In the genomic region with DNA sequence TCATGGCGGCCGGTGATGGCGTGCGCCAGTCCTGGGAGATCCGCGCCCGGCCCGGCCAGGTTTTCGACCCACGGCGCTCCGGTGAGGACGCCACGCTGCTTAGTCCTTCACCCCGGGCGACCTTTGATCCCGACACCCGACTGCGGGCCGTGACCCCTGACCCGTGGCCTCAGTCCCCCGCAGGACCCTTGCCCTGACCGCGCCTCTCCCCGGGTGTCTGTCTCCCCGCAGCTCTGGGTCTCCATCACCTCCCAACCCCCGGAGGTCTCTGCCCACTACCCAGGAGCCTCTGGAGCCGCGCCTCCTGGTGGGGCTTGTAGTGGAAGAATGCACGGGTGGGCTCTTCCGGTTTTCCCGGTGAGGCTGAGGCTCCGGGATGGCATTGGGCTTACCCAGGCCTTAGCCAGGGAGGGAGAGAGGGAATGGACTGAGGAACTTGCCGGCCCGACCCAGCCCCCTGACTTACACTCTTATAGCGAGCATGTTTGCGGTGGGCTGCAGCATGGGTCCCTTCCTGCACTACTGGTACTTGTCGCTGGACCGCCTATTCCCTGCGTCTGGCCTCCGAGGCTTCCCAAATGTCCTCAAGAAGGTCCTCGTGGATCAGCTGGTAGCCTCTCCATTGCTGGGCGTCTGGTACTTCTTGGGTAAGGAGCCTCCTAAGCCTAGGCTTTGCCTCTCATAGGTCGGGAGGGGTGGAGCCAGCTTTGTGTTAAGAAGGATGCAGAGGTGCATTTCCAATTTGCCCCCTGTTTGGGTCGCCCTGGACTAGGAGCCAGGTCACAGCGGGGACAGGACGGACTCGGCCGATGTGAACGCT, we compare ENCODE assay signal across 8 cellular contexts. TPM values are rescaled to one million over a fixed set of nuclear protein-coding genes. Genes with fewer than 3 reads are reported as not detected.
A peak's percentile ranks its signal among the peaks of the same experiment; 100 is the strongest.
DNase-seq lines count a peak whose midpoint lies in the region; ATAC-seq and TF ChIP-seq lines count a peak whose summit lies in the region.

No MANE protein-coding gene starts in this region.

- H3K4me3 ChIP-seq in WERI-Rb-1 (ENCODE audit: low read depth, low read length), result peak overlapping the region; percentile 45
- H3K4me3 ChIP-seq in heart left ventricle, result peak overlapping the region; percentile 40 to 99 (median 84)
- peak overlapping the region; percentile 84 for H3K4me3 ChIP-seq in skeletal muscle satellite cell (ENCODE audit: low read length)

- 0 out of 2 replicates have a peak, but pooled peaks have one; percentile 2 for TF ChIP-seq CTCF in WERI-Rb-1 (IDR thresholded peaks at IDR 0.05; ENCODE audit: low read depth, low read length)
- TF ChIP-seq CTCF in heart left ventricle (IDR thresholded peaks at IDR 0.05), result peak in 1 of 12 donors; percentile 8

- WGBS in heart left ventricle, 4 donors, result 7 to 17% (median 12%) methylated on average over 20 to 50 of the region's 50 CpGs

- DNase-seq in stimulated activated CD4-positive, alpha-beta T cell treated with anti-CD3 and anti-CD28 coated beads, Interleukin-4, amount 100 ng/mL, for 24 hours, result peak; percentile 26
- DNase-seq in stimulated activated CD4-positive, alpha-beta T cell treated with anti-CD3 and anti-CD28 coated beads, Interleukin-4, amount 100 ng/mL, for 1 hour, result no peak
- no peak for DNase-seq in WERI-Rb-1
- no peak for DNase-seq in heart left ventricle
- DNase-seq in DMS153 treated with DMSO at 0.1 percent for 48 hours (lab: John Stamatoyannopoulos, UW; ENCODE audit: unreplicated experiment), result no peak
- no peak for DNase-seq in NCI-H510A treated with DMSO at 0.1 percent for 48 hours (lab: John Stamatoyannopoulos, UW)

- peak in 1 of 4 donors; percentile 3 for ATAC-seq in heart left ventricle
- no peak for ATAC-seq in GM18909 (IDR thresholded peaks at IDR 0.05; ENCODE audit: poor library complexity, unreplicated experiment)

- intact Hi-C loops in heart left ventricle (cut with DNase I), result loop anchor here in 4 of 10 donors (1.0 to 10.0 kb wide), 4 partner anchors 10 to 131 kb away; a partner anchor contains a TSS

- peak overlapping the region; percentile 63 for H3K27ac ChIP-seq in WERI-Rb-1
- H3K27ac ChIP-seq in heart left ventricle, result peak overlapping the region in 11 of 12 donors; percentile 67 to 96 (median 86)

- no peaks in the 10 kb centered on the region for H3K27me3 ChIP-seq in WERI-Rb-1 (ENCODE audit: insufficient read depth, low read depth, severe bottlenecking)
- H3K27me3 ChIP-seq in heart left ventricle, result no peaks in the 10 kb centered on the region
- H3K27me3 ChIP-seq in skeletal muscle satellite cell (ENCODE audit: control insufficient read depth, insufficient read depth, low read length), result no peaks in the 10 kb centered on the region

- H3K36me3 ChIP-seq in WERI-Rb-1 (peaks cover 25% of the 10 kb centered on the region), heart left ventricle (peaks cover 0 to 31% (median 23%) of the 10 kb centered on the region in 9 donors), skeletal muscle satellite cell (ENCODE audit: insufficient read depth, low read length) (peaks cover 8% of the 10 kb centered on the region)

- H3K4me2 ChIP-seq in skeletal muscle satellite cell (ENCODE audit: low read length), result peak overlapping the region; percentile 95

- peak overlapping the region; percentile 87 for H3K9ac ChIP-seq in skeletal muscle satellite cell (ENCODE audit: low read depth, low read length)

- TF ChIP-seq POLR2A in heart left ventricle (IDR thresholded peaks at IDR 0.05), result no peak

- H3K9me3 ChIP-seq in WERI-Rb-1 (ENCODE audit: severe bottlenecking) (no peaks in the 10 kb centered on the region), heart left ventricle (no peaks in the 10 kb centered on the region), skeletal muscle satellite cell (replicated peaks; ENCODE audit: low read length) (no peaks in the 10 kb centered on the region)

- H3K4me1 ChIP-seq in heart left ventricle, result peaks cover 0 to 25% (median 14%) of the 10 kb centered on the region in 12 donors
- H3K4me1 ChIP-seq in skeletal muscle satellite cell (ENCODE audit: control insufficient read depth, insufficient read depth, low read length), result peaks cover 15% of the 10 kb centered on the region

RNA-seq across cellular contexts. Expression of a gene that starts 0.6 kb away (rescaled TPM):
- 10 to 100 TPM; 10.6 to 37.4 (median 14.8) TPM for total RNA-seq in heart left ventricle
- 10 to 100 TPM; 24.7 to 59.3 TPM for polyA plus RNA-seq in heart left ventricle
- 9.9 and 12.9 TPM in 2 replicates for total RNA-seq in skeletal muscle satellite cell (2012; rRNA removed)

RNA-seq across cellular contexts. Expression of a gene that starts 10.2 kb away (rescaled TPM):
- 10 to 100 TPM in 8 of 9 donors, 1 to 10 TPM in 1; 6.9 to 39.2 (median 31.5) TPM for total RNA-seq in heart left ventricle
- 10 to 100 TPM; 17.2 to 20.1 TPM for polyA plus RNA-seq in heart left ventricle
- total RNA-seq in skeletal muscle satellite cell (2012; rRNA removed), result 1.0 and 2.0 TPM in 2 replicates

RNA-seq across cellular contexts. Expression of a gene that starts 20.0 kb away (rescaled TPM):
- total RNA-seq in heart left ventricle, result 100 to 1,000 TPM in 2 of 9 donors, 10 to 100 TPM in 4, 1 to 10 TPM in 3; 9.0 to 455 (median 15.2) TPM
- polyA plus RNA-seq in heart left ventricle, result 10 to 100 TPM in 1 of 2 donors, 1 to 10 TPM in 1; 8.9 to 27.1 TPM
- total RNA-seq in skeletal muscle satellite cell (2012; rRNA removed), result 72.0 and 80.6 TPM in 2 replicates

RNA-seq across cellular contexts. Expression of a gene that starts 32.6 kb away (rescaled TPM):
- total RNA-seq in heart left ventricle, result 1 to 10 TPM in 5 of 9 donors, under 1 TPM in 3, not detected in 1; 0.16 to 3.6 (median 1.1) TPM
- polyA plus RNA-seq in heart left ventricle, result 1 to 10 TPM in 1 of 2 donors, under 1 TPM in 1; 0.82 to 4.6 TPM
- total RNA-seq in skeletal muscle satellite cell (2012; rRNA removed), result 0.44 and 2.0 TPM in 2 replicates

RNA-seq across cellular contexts. Expression of a gene that starts 40.6 kb away (rescaled TPM):
- 10 to 100 TPM; 17.9 to 28.6 (median 24.6) TPM for total RNA-seq in heart left ventricle
- polyA plus RNA-seq in heart left ventricle, result 1 to 10 TPM; 4.0 to 7.1 TPM
- total RNA-seq in skeletal muscle satellite cell (2012; rRNA removed), result 19.8 and 22.5 TPM in 2 replicates
